Comparison of ENCODE assay signal across 8 cellular contexts in genomic region chr1:212162635-212163034, GRCh38.
DNase-seq lines count a peak whose midpoint lies in the region; ATAC-seq and TF ChIP-seq lines count a peak whose summit lies in the region.

No MANE protein-coding gene starts in this region.

- H3K4me3 ChIP-seq in GM12864 (ENCODE audit: low read depth, low read length) (no peak overlapping the region), thymus (ENCODE audit: low read length) (no peak overlapping the region)

- peak overlapping the region; percentile 64 for H3K27ac ChIP-seq in thymus (ENCODE audit: low read depth)

- ATAC-seq in GM21737 (IDR thresholded peaks at IDR 0.05; ENCODE audit: unreplicated experiment) = peak; percentile 55

- no peaks in the 10 kb centered on the region for H3K9me3 ChIP-seq in thymus (ENCODE audit: control insufficient read depth)

- H3K4me1 ChIP-seq in thymus (ENCODE audit: control insufficient read depth, insufficient read depth, low read length) = peaks cover 55% of the 10 kb centered on the region

- no peak for TF ChIP-seq CTCF in GM12864 (IDR thresholded peaks at IDR 0.05; ENCODE audit: low read depth, low read length, missing control alignments)

- DNase-seq in GM12864 (ENCODE audit: low read depth) (peak; percentile 41), NCI-H2196 (lab: John Stamatoyannopoulos, UW; ENCODE audit: unreplicated experiment) (peak; percentile 51), epidermal melanocyte (ENCODE audit: insufficient read length, low spot score) (peak; percentile 33), middle frontal gyrus (ENCODE audit: extremely low spot score, low spot score) (no peak), foreskin melanocyte (no peak), DMS114 treated with DMSO at 0.1 percent for 48 hours (lab: John Stamatoyannopoulos, UW; ENCODE audit: unreplicated experiment) (no peak)

- H3K36me3 ChIP-seq in thymus (ENCODE audit: control insufficient read depth, insufficient read depth) = no peaks in the 10 kb centered on the region

- 6% methylated on average over 5 of the region's 5 CpGs for WGBS in thymus

- no peaks in the 10 kb centered on the region for H3K27me3 ChIP-seq in thymus (ENCODE audit: control insufficient read depth, insufficient read depth)

Comparison
In these comparisons a context has a peak if more than half of its experiments do, and no peak if none do; other contexts are left out.
1. DNase-seq: peak in GM12864 (single experiment), NCI-H2196 (single experiment) and epidermal melanocyte (single experiment); none in middle frontal gyrus (single experiment), foreskin melanocyte (single experiment) and DMS114 treated with DMSO at 0.1 percent for 48 hours (single experiment).